ENCODE assay signal across 17 cellular contexts in genomic region chr18:56803076-56803475, GRCh38.
DNase-seq lines count a peak whose midpoint lies in the region; ATAC-seq and TF ChIP-seq lines count a peak whose summit lies in the region.
"Had no signal": no experiment of that assay in that cellular context is flagged by ENCODE, and none has a peak within 500 bp of the region (broad histone marks: within the 10 kb centered on the region; RNA-seq: fewer than 3 reads in every experiment).

No MANE protein-coding gene starts in this region.

- H3K4me1 ChIP-seq in GM23248 (ENCODE audit: insufficient read depth) = peaks cover 21% of the 10 kb centered on the region
- H3K4me1 ChIP-seq: BLaER1 had no signal

- TF ChIP-seq CTCF in AG10803 (conservative IDR thresholded peaks at IDR 0.05; ENCODE audit: low read length) = no peak

- no peaks in the 10 kb centered on the region for H4K20me1 ChIP-seq in GM23248 (ENCODE audit: insufficient read depth)
- H4K20me1 ChIP-seq: BLaER1 had no signal

- no peak overlapping the region for H2AFZ ChIP-seq in GM23248

- no peak overlapping the region for H3K9ac ChIP-seq in GM23248
- H3K9ac ChIP-seq: BLaER1, KMS-11 had no signal

- H3F3A ChIP-seq in GM23248 (ENCODE audit: insufficient read depth) = no peaks in the 10 kb centered on the region

- no peaks in the 10 kb centered on the region for H3K36me3 ChIP-seq in GM23248 (ENCODE audit: low read depth)

- no peak overlapping the region for H3K27ac ChIP-seq in GM23248
- H3K27ac ChIP-seq: BLaER1, HL-60, KMS-11 had no signal

- H3K4me3 ChIP-seq in AG10803 (ENCODE audit: low read length) (no peak overlapping the region), GM23248 (no peak overlapping the region)
- H3K4me3 ChIP-seq: BLaER1 had no signal

- in situ Hi-C loops in GM23248 (cut with MboI) = no loop called here

- WGBS in GM23248 (ENCODE audit: low coverage in 1 of 2, low lambda C conversion rate in 2 of 2, missing lambda C conversion rate in 2 of 2), 2 experiments = 15 to 19% methylated on average over 1 of the region's 1 CpG

- H3K79me2 ChIP-seq in GM23248 (ENCODE audit: insufficient read depth) = no peaks in the 10 kb centered on the region

- peaks cover 3% of the 10 kb centered on the region; the same call in 1 of the 2 replicates for H3K9me2 ChIP-seq in GM23248 (ENCODE audit: insufficient read depth)

- DNase-seq in AG10803 (ENCODE audit: low read depth) (peak; percentile 20), GM23248 (peak; percentile 45), fibroblast of peridontal ligament (ENCODE audit: extremely low read depth) (peak; percentile 8), T1000 (lab: John Stamatoyannopoulos, UW) (no peak)
- DNase-seq: ACHN; Calu3; CD4-positive, alpha-beta memory T cell; DMS 273 treated with DMSO at 0.1 percent for 48 hours; DMS53; DND-41; EL; HCEC 1CT had no signal

- H3K4me2 ChIP-seq in GM23248 (ENCODE audit: unreplicated experiment) = no peak overlapping the region
- H3K4me2 ChIP-seq: BLaER1, KMS-11 had no signal

- ATAC-seq in HG03159 (IDR thresholded peaks at IDR 0.05; ENCODE audit: unreplicated experiment) = no peak
- ATAC-seq in GM21367 (IDR thresholded peaks at IDR 0.05; ENCODE audit: unreplicated experiment) = no peak

- no peaks in the 10 kb centered on the region for H3K9me3 ChIP-seq in GM23248 (ENCODE audit: low read depth)
- H3K9me3 ChIP-seq: BLaER1 had no signal

- H3K27me3 ChIP-seq in GM23248 (replicated peaks; ENCODE audit: insufficient read depth) = no peaks in the 10 kb centered on the region
- H3K27me3 ChIP-seq: BLaER1 had no signal
